ENCODE assay signal across 10 cellular contexts in genomic region chr2:39216495-39217191, GRCh38. TPM values are rescaled to one million over a fixed set of nuclear protein-coding genes. Genes with fewer than 3 reads are reported as not detected.
DNase-seq lines count a peak whose midpoint lies in the region; TF ChIP-seq lines count a peak whose summit lies in the region.
"Had no signal": no experiment of that assay in that cellular context is flagged by ENCODE, and none has a peak within 500 bp of the region (broad histone marks: within the 10 kb centered on the region; RNA-seq: fewer than 3 reads in every experiment).

No MANE protein-coding gene starts in this region.

- DNase-seq in Daoy (ENCODE audit: low read depth): peak; percentile 34
- DNase-seq in activated T-helper 9 cell treated with anti-CD3 and anti-CD28 coated beads, Interleukin-2, amount 50 U/mL, for 16 hours (ENCODE audit: low read depth): peak; percentile 33
- peak; percentile 67 for DNase-seq in stimulated activated CD4-positive, alpha-beta T cell treated with anti-CD3 and anti-CD28 coated beads, Interleukin-1b, Interleukin-23, amount 100 ng/mL, for 48 hours
- no peak for DNase-seq in endothelial cell (ENCODE audit: low spot score)
- DNase-seq in NOMO-1 (lab: John Stamatoyannopoulos, UW; ENCODE audit: unreplicated experiment in 2 of 2): no peak
- DNase-seq in NCI-H1092 (lab: John Stamatoyannopoulos, UW): no peak
- DNase-seq in NCI-H345 treated with DMSO at 0.1 percent for 48 hours (lab: John Stamatoyannopoulos, UW; ENCODE audit: unreplicated experiment): no peak
- DNase-seq: NCI-H1694 treated with DMSO at 0.1 percent for 48 hours had no signal

- H3K9me3 Mint-ChIP-seq in T-helper 1 cell treated with Interleukin-12 subunit alpha and Interleukin-12 subunit beta and Interleukin-4 antibody, amounts not matched to agents 30 μg/mL and 1 μg/mL, for 36 hours: peaks cover 5% of the 10 kb centered on the region
- no peaks in the 10 kb centered on the region for H3K9me3 Mint-ChIP-seq in endothelial cell (ENCODE audit: unreplicated experiment)

- H3K4me1 Mint-ChIP-seq in T-helper 1 cell treated with Interleukin-12 subunit alpha and Interleukin-12 subunit beta and Interleukin-4 antibody, amounts not matched to agents 30 μg/mL and 1 μg/mL, for 36 hours (ENCODE audit: low read depth): peaks cover 70% of the 10 kb centered on the region
- H3K4me1 Mint-ChIP-seq in endothelial cell (ENCODE audit: unreplicated experiment): no peaks in the 10 kb centered on the region
- H3K4me1 Mint-ChIP-seq: brain had no signal

- no peak for TF ChIP-seq CTCF in endothelial cell (IDR thresholded peaks at IDR 0.05; ENCODE audit: unreplicated experiment)

- H3K27me3 Mint-ChIP-seq in T-helper 1 cell treated with Interleukin-12 subunit alpha and Interleukin-12 subunit beta and Interleukin-4 antibody, amounts not matched to agents 30 μg/mL and 1 μg/mL, for 36 hours (ENCODE audit: low read depth): no peaks in the 10 kb centered on the region
- no peaks in the 10 kb centered on the region for H3K27me3 Mint-ChIP-seq in endothelial cell (ENCODE audit: unreplicated experiment)
- H3K27me3 Mint-ChIP-seq: brain had no signal

- H3K36me3 Mint-ChIP-seq in T-helper 1 cell treated with Interleukin-12 subunit alpha and Interleukin-12 subunit beta and Interleukin-4 antibody, amounts not matched to agents 30 μg/mL and 1 μg/mL, for 36 hours (ENCODE audit: low read depth): peaks cover 20% of the 10 kb centered on the region
- no peaks in the 10 kb centered on the region for H3K36me3 Mint-ChIP-seq in endothelial cell (ENCODE audit: low read depth, unreplicated experiment)
- H3K36me3 Mint-ChIP-seq: brain had no signal

- H3K27ac Mint-ChIP-seq in T-helper 1 cell treated with Interleukin-12 subunit alpha and Interleukin-12 subunit beta and Interleukin-4 antibody, amounts not matched to agents 30 μg/mL and 1 μg/mL, for 36 hours: peak overlapping the region; percentile 90
- no peak overlapping the region for H3K27ac Mint-ChIP-seq in endothelial cell (ENCODE audit: unreplicated experiment)
- H3K27ac Mint-ChIP-seq: brain had no signal

- peak overlapping the region; percentile 57 for H3K4me3 Mint-ChIP-seq in T-helper 1 cell treated with Interleukin-12 subunit alpha and Interleukin-12 subunit beta and Interleukin-4 antibody, amounts not matched to agents 30 μg/mL and 1 μg/mL, for 36 hours
- no peak overlapping the region for H3K4me3 Mint-ChIP-seq in endothelial cell (ENCODE audit: unreplicated experiment)
- H3K4me3 Mint-ChIP-seq: brain had no signal

RNA-seq across cellular contexts. Expression of gene CDKL4, which starts 27.1 kb away (rescaled TPM):
- total RNA-seq in Daoy (2014; rRNA removed; shearing (Covaris generic)): 0.63 TPM in 1 of 2 replicates, not detected in the other
- total RNA-seq in endothelial cell (ENCODE audit: unreplicated experiment): 0.92 TPM

Comparison
In these comparisons a context has a peak if more than half of its experiments do, and no peak if none do; other contexts are left out.
1. DNase-seq: peak in Daoy (single experiment), activated T-helper 9 cell treated with anti-CD3 and anti-CD28 coated beads, Interleukin-2, amount 50 U/mL, for 16 hours (single experiment) and stimulated activated CD4-positive, alpha-beta T cell treated with anti-CD3 and anti-CD28 coated beads, Interleukin-1b, Interleukin-23, amount 100 ng/mL, for 48 hours (single experiment); none in endothelial cell (single experiment), NOMO-1 (0 of 2), NCI-H1092 (single experiment) and NCI-H345 treated with DMSO at 0.1 percent for 48 hours (single experiment).